Comparison of ENCODE assay signal across 1 cellular context in the genomic region with DNA sequence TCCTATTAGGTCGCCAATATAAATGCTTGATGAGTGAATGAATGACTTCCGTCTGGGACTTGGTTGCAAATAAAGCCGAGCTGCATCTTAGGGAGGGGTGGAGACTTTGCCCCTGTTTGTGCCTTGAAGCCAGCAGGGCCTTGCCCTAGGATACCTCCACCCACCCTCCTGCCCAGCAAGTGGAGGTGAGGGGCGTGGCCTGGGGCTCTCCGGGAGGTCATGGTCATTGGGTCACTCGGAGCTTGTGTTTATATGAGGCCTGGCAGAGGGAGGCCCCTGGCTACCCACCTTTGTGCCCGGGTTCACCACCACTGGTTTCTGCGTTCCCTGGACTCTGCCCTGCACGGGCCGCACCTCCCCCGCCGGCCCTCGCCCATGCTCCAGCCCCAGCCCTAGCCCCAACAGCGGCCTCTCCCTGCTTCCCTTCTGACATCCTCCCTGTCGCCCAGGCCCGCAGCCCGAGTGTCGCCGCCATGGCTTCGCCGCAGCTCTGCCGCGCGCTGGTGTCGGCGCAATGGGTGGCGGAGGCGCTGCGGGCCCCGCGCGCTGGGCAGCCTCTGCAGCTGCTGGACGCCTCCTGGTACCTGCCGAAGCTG.
A peak's percentile ranks its signal among the peaks of the same experiment; 100 is the strongest.
TF ChIP-seq lines count a peak whose summit lies in the region.

No MANE protein-coding gene starts in this region.

TF ChIP-seq in HepG2, 621 proteins besides CTCF, POLR2A, EP300 and RAD21 (continued from another document and continues in another):
- TF ChIP-seq, protein P1, sequence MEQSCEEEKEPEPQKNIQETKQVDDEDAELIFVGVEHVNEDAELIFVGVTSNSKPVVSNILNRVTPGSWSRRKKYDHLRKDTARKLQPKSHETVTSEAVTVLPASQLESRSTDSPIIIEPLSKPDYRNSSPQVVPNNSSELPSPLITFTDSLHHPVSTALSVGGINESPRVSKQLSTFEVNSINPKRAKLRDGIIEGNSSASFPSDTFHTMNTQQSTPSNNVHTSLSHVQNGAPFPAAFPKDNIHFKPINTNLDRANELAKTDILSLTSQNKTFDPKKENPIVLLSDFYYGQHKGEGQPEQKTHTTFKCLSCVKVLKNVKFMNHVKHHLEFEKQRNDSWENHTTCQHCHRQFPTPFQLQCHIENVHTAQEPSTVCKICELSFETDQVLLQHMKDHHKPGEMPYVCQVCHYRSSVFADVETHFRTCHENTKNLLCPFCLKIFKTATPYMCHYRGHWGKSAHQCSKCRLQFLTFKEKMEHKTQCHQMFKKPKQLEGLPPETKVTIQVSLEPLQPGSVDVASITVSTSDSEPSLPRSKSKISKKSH (CRISPR knock-in tag; IDR thresholded peaks at IDR 0.05; ENCODE audit: borderline replicate concordance) = no peak
- TF ChIP-seq KLF16 (CRISPR knock-in tag; IDR thresholded peaks at IDR 0.05) (no peak), HDAC2 (CRISPR knock-in tag; IDR thresholded peaks at IDR 0.05) (no peak; the same call in 1 of the 2 replicates), ZNF616 (CRISPR knock-in tag; IDR thresholded peaks at IDR 0.05; ENCODE audit: low read depth) (no peak), RFX5 (IDR thresholded peaks at IDR 0.05; ENCODE audit: low read depth, low read length) (no peak), ONECUT2 (CRISPR knock-in tag; IDR thresholded peaks at IDR 0.05) (no peak), ZNF773 (CRISPR knock-in tag; IDR thresholded peaks at IDR 0.05; ENCODE audit: borderline replicate concordance) (no peak), ZNF432 (CRISPR knock-in tag; IDR thresholded peaks at IDR 0.05; ENCODE audit: borderline replicate concordance) (no peak), ATAD3A (CRISPR knock-in tag; IDR thresholded peaks at IDR 0.05) (no peak), SMAD3 (CRISPR knock-in tag; IDR thresholded peaks at IDR 0.05) (no peak), POLR2AphosphoS2 (IDR thresholded peaks at IDR 0.05; ENCODE audit: low read depth, low read length) (no peak), NFE2L2 (IDR thresholded peaks at IDR 0.05; ENCODE audit: low read length) (no peak), ZNF670 (CRISPR knock-in tag; IDR thresholded peaks at IDR 0.05; ENCODE audit: borderline replicate concordance) (no peak), CREM (IDR thresholded peaks at IDR 0.05) (peak; percentile 64; the same call in 1 of the 2 replicates), CREM (CRISPR knock-in tag; IDR thresholded peaks at IDR 0.05) (no peak), ZSCAN25 (CRISPR knock-in tag; IDR thresholded peaks at IDR 0.05) (peak; percentile 96), CCDC6 (CRISPR knock-in tag; IDR thresholded peaks at IDR 0.05) (no peak), ZSCAN21 (CRISPR knock-in tag; IDR thresholded peaks at IDR 0.05; ENCODE audit: borderline replicate concordance) (no peak), ZNF337 (CRISPR knock-in tag; IDR thresholded peaks at IDR 0.05; ENCODE audit: borderline replicate concordance, low read depth) (no peak), EZH2 (conservative IDR thresholded peaks at IDR 0.05; ENCODE audit: low read depth, low read length) (no peak), HDAC6 (IDR thresholded peaks at IDR 0.05; ENCODE audit: low read depth, low read length) (no peak), JDP2 (CRISPR knock-in tag; IDR thresholded peaks at IDR 0.05; ENCODE audit: borderline replicate concordance) (no peak), FOXJ3 (CRISPR knock-in tag; IDR thresholded peaks at IDR 0.05; ENCODE audit: borderline replicate concordance) (peak; percentile 61; the same call in 1 of the 2 replicates), FOSL2 (CRISPR knock-in tag; IDR thresholded peaks at IDR 0.05) (peak; percentile 55), NR2F1 (CRISPR knock-in tag; IDR thresholded peaks at IDR 0.05) (peak; percentile 86 to 88), ZNF160 (CRISPR knock-in tag; IDR thresholded peaks at IDR 0.05) (no peak), RELA (CRISPR knock-in tag; IDR thresholded peaks at IDR 0.05) (no peak), ZBTB8A (CRISPR knock-in tag; IDR thresholded peaks at IDR 0.05; ENCODE audit: borderline replicate concordance, low read depth) (no peak), PHF21A (CRISPR knock-in tag; IDR thresholded peaks at IDR 0.05) (no peak), NFE2 (CRISPR knock-in tag; IDR thresholded peaks at IDR 0.05) (no peak), U2AF1 (optimal IDR thresholded peaks at IDR 0.05; ENCODE audit: low read depth, low read length) (peak; percentile 86), ZNF34 (CRISPR knock-in tag; IDR thresholded peaks at IDR 0.05; ENCODE audit: borderline replicate concordance) (no peak), PHF8 (CRISPR knock-in tag; IDR thresholded peaks at IDR 0.05) (no peak), SP1 (IDR thresholded peaks at IDR 0.05) (no peak), SP1 (CRISPR knock-in tag; IDR thresholded peaks at IDR 0.05) (peak; percentile 54; the same call in 1 of the 2 replicates), HNRNPLL (IDR thresholded peaks at IDR 0.05; ENCODE audit: low read depth, low read length, poor library complexity, severe bottlenecking) (peak; percentile 18), ZNF496 (CRISPR knock-in tag; IDR thresholded peaks at IDR 0.05; ENCODE audit: insufficient replicate concordance) (no peak), KDM3A (CRISPR knock-in tag; IDR thresholded peaks at IDR 0.05; ENCODE audit: low read depth) (no peak), JUNB (CRISPR knock-in tag; IDR thresholded peaks at IDR 0.05; ENCODE audit: borderline replicate concordance) (no peak), FOXK1 (CRISPR knock-in tag; IDR thresholded peaks at IDR 0.05; ENCODE audit: borderline replicate concordance, low read depth) (peak; percentile 83; the same call in 1 of the 2 replicates), MATR3 (CRISPR knock-in tag; IDR thresholded peaks at IDR 0.05) (no peak), ETV6 (CRISPR knock-in tag; conservative IDR thresholded peaks at IDR 0.05) (no peak)
- TF ChIP-seq, protein P2, sequence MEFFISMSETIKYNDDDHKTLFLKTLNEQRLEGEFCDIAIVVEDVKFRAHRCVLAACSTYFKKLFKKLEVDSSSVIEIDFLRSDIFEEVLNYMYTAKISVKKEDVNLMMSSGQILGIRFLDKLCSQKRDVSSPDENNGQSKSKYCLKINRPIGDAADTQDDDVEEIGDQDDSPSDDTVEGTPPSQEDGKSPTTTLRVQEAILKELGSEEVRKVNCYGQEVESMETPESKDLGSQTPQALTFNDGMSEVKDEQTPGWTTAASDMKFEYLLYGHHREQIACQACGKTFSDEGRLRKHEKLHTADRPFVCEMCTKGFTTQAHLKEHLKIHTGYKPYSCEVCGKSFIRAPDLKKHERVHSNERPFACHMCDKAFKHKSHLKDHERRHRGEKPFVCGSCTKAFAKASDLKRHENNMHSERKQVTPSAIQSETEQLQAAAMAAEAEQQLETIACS (CRISPR knock-in tag; IDR thresholded peaks at IDR 0.05) = no peak
- TF ChIP-seq, protein P3, sequence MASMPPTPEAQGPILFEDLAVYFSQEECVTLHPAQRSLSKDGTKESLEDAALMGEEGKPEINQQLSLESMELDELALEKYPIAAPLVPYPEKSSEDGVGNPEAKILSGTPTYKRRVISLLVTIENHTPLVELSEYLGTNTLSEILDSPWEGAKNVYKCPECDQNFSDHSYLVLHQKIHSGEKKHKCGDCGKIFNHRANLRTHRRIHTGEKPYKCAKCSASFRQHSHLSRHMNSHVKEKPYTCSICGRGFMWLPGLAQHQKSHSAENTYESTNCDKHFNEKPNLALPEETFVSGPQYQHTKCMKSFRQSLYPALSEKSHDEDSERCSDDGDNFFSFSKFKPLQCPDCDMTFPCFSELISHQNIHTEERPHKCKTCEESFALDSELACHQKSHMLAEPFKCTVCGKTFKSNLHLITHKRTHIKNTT (CRISPR knock-in tag; IDR thresholded peaks at IDR 0.05) = no peak
- TF ChIP-seq, protein P4, sequence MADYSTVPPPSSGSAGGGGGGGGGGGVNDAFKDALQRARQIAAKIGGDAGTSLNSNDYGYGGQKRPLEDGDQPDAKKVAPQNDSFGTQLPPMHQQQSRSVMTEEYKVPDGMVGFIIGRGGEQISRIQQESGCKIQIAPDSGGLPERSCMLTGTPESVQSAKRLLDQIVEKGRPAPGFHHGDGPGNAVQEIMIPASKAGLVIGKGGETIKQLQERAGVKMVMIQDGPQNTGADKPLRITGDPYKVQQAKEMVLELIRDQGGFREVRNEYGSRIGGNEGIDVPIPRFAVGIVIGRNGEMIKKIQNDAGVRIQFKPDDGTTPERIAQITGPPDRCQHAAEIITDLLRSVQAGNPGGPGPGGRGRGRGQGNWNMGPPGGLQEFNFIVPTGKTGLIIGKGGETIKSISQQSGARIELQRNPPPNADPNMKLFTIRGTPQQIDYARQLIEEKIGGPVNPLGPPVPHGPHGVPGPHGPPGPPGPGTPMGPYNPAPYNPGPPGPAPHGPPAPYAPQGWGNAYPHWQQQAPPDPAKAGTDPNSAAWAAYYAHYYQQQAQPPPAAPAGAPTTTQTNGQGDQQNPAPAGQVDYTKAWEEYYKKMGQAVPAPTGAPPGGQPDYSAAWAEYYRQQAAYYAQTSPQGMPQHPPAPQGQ (CRISPR knock-in tag; IDR thresholded peaks at IDR 0.05; ENCODE audit: borderline replicate concordance) = no peak; the same call in 1 of the 2 replicates
- TF ChIP-seq, protein P5, sequence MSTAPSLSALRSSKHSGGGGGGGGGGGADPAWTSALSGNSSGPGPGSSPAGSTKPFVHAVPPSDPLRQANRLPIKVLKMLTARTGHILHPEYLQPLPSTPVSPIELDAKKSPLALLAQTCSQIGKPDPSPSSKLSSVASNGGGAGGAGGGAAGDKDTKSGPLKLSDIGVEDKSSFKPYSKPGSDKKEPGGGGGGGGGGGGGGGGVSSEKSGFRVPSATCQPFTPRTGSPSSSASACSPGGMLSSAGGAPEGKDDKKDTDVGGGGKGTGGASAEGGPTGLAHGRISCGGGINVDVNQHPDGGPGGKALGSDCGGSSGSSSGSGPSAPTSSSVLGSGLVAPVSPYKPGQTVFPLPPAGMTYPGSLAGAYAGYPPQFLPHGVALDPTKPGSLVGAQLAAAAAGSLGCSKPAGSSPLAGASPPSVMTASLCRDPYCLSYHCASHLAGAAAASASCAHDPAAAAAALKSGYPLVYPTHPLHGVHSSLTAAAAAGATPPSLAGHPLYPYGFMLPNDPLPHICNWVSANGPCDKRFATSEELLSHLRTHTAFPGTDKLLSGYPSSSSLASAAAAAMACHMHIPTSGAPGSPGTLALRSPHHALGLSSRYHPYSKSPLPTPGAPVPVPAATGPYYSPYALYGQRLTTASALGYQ (CRISPR knock-in tag; IDR thresholded peaks at IDR 0.05) = peak; percentile 62; the same call in 1 of the 2 replicates
- TF ChIP-seq, protein P6, sequence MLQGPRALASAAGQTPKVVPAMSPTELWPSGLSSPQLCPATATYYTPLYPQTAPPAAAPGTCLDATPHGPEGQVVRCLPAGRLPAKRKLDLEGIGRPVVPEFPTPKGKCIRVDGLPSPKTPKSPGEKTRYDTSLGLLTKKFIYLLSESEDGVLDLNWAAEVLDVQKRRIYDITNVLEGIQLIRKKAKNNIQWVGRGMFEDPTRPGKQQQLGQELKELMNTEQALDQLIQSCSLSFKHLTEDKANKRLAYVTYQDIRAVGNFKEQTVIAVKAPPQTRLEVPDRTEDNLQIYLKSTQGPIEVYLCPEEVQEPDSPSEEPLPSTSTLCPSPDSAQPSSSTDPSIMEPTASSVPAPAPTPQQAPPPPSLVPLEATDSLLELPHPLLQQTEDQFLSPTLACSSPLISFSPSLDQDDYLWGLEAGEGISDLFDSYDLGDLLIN (CRISPR knock-in tag; IDR thresholded peaks at IDR 0.05; ENCODE audit: borderline replicate concordance) = no peak
- TF ChIP-seq, protein P7, sequence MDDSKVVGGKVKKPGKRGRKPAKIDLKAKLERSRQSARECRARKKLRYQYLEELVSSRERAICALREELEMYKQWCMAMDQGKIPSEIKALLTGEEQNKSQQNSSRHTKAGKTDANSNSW (CRISPR knock-in tag; IDR thresholded peaks at IDR 0.05; ENCODE audit: borderline replicate concordance) = no peak
- TF ChIP-seq, protein P8, sequence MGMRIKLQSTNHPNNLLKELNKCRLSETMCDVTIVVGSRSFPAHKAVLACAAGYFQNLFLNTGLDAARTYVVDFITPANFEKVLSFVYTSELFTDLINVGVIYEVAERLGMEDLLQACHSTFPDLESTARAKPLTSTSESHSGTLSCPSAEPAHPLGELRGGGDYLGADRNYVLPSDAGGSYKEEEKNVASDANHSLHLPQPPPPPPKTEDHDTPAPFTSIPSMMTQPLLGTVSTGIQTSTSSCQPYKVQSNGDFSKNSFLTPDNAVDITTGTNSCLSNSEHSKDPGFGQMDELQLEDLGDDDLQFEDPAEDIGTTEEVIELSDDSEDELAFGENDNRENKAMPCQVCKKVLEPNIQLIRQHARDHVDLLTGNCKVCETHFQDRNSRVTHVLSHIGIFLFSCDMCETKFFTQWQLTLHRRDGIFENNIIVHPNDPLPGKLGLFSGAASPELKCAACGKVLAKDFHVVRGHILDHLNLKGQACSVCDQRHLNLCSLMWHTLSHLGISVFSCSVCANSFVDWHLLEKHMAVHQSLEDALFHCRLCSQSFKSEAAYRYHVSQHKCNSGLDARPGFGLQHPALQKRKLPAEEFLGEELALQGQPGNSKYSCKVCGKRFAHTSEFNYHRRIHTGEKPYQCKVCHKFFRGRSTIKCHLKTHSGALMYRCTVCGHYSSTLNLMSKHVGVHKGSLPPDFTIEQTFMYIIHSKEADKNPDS (CRISPR knock-in tag; IDR thresholded peaks at IDR 0.05) = peak; percentile 70; the same call in 1 of the 2 replicates
- TF ChIP-seq, protein P9, sequence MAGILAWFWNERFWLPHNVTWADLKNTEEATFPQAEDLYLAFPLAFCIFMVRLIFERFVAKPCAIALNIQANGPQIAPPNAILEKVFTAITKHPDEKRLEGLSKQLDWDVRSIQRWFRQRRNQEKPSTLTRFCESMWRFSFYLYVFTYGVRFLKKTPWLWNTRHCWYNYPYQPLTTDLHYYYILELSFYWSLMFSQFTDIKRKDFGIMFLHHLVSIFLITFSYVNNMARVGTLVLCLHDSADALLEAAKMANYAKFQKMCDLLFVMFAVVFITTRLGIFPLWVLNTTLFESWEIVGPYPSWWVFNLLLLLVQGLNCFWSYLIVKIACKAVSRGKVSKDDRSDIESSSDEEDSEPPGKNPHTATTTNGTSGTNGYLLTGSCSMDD (CRISPR knock-in tag; IDR thresholded peaks at IDR 0.05) = no peak
- TF ChIP-seq, protein P10, sequence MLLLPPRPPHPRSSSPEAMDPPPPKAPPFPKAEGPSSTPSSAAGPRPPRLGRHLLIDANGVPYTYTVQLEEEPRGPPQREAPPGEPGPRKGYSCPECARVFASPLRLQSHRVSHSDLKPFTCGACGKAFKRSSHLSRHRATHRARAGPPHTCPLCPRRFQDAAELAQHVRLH (CRISPR knock-in tag; IDR thresholded peaks at IDR 0.05; ENCODE audit: borderline replicate concordance, low read depth) = no peak; the same call in 1 of the 2 replicates
- TF ChIP-seq, protein P11, sequence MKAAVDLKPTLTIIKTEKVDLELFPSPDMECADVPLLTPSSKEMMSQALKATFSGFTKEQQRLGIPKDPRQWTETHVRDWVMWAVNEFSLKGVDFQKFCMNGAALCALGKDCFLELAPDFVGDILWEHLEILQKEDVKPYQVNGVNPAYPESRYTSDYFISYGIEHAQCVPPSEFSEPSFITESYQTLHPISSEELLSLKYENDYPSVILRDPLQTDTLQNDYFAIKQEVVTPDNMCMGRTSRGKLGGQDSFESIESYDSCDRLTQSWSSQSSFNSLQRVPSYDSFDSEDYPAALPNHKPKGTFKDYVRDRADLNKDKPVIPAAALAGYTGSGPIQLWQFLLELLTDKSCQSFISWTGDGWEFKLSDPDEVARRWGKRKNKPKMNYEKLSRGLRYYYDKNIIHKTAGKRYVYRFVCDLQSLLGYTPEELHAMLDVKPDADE (CRISPR knock-in tag; IDR thresholded peaks at IDR 0.05) = no peak
- TF ChIP-seq, protein P12, sequence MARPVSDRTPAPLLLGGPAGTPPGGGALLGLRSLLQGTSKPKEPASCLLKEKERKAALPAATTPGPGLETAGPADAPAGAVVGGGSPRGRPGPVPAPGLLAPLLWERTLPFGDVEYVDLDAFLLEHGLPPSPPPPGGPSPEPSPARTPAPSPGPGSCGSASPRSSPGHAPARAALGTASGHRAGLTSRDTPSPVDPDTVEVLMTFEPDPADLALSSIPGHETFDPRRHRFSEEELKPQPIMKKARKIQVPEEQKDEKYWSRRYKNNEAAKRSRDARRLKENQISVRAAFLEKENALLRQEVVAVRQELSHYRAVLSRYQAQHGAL (CRISPR knock-in tag; IDR thresholded peaks at IDR 0.05; ENCODE audit: not compliant biosample characterization) = no peak
